1 cellular context compared by ENCODE assay signal in genomic region chr19:17159466-17160393, GRCh38.
TF ChIP-seq lines count a peak whose summit lies in the region.

No MANE protein-coding gene starts in this region.

TF ChIP-seq in GM12878, 131 proteins besides CTCF, POLR2A, EP300 and RAD21 (continued from another document):
- TF ChIP-seq ZBTB40 (IDR thresholded peaks at IDR 0.05; ENCODE audit: borderline replicate concordance) (peak; percentile 95), MEF2B (IDR thresholded peaks at IDR 0.05; ENCODE audit: partially characterized antibody, poor library complexity, severe bottlenecking) (peak; percentile 44), RAD51 (IDR thresholded peaks at IDR 0.05) (peak; percentile 74), ZNF687 (IDR thresholded peaks at IDR 0.05) (peak; percentile 57; the same call in 1 of the 2 replicates), BHLHE40 (IDR thresholded peaks at IDR 0.05; ENCODE audit: borderline replicate concordance in 1 of 2, low read depth in 2 of 2, low read length in 1 of 2) (peak in 1 of 2 experiments; percentile 16; a peak in 1 of 4 replicates)
